12 cellular contexts compared by ENCODE assay signal in genomic region chr2:146984014-146984413, GRCh38.
"Had no signal": no experiment of that assay in that cellular context is flagged by ENCODE, and none has a peak within 500 bp of the region (broad histone marks: within the 10 kb centered on the region; RNA-seq: fewer than 3 reads in every experiment).

No MANE protein-coding gene starts in this region.

- DNase-seq: activated CD4-positive, alpha-beta T cell treated with anti-CD3 and anti-CD28 coated beads, Interleukin-2, amount 50 U/mL, for 48 hours; activated gamma-delta T cell; adrenal gland; effector CD4-positive, alpha-beta T cell; esophagus squamous epithelium; left cardiac atrium; naive thymus-derived CD8-positive, alpha-beta T cell; retina; stimulated activated CD4-positive, alpha-beta T cell treated with anti-CD3 and anti-CD28 coated beads, Interleukin-2, amount 100 ng/mL, for 24 hours; stimulated activated naive CD4-positive, alpha-beta T cell treated with Interleukin-2 at 50 U/mL for 16 hours; thyroid gland had no signal

- H3K27me3 ChIP-seq: adrenal gland, esophagus squamous epithelium, thyroid gland had no signal

- H3K36me3 ChIP-seq: adrenal gland, esophagus squamous epithelium, thyroid gland had no signal

- H3K9me3 ChIP-seq: adrenal gland, esophagus squamous epithelium, thyroid gland had no signal

- ATAC-seq: activated naive CD4-positive, alpha-beta T cell treated with anti-CD3 and anti-CD28 coated beads, Interleukin-2, amount 50 U/mL, for 72 hours; left cardiac atrium; naive thymus-derived CD8-positive, alpha-beta T cell had no signal

- H3K4me3 ChIP-seq: adrenal gland, esophagus squamous epithelium, thyroid gland had no signal

- H3K4me1 ChIP-seq: adrenal gland, thyroid gland had no signal

- H3K27ac ChIP-seq: adrenal gland, thyroid gland had no signal
